13 cellular contexts compared by ENCODE assay signal in genomic region chrX:72760454-72760853, GRCh38. TPM values are rescaled to one million over a fixed set of nuclear protein-coding genes. Genes with fewer than 3 reads are reported as not detected.
"Had no signal": no experiment of that assay in that cellular context is flagged by ENCODE, and none has a peak within 500 bp of the region (broad histone marks: within the 10 kb centered on the region; RNA-seq: fewer than 3 reads in every experiment).

No MANE protein-coding gene starts in this region.

RNA-seq across cellular contexts. Expression of gene DMRTC1B, which starts 16.2 kb away (rescaled TPM):
- total RNA-seq: activated CD4-positive, alpha-beta memory T cell treated with anti-CD3 and anti-CD28 coated beads for 36 hours; activated CD4-positive, alpha-beta memory T cell treated with anti-CD3 and anti-CD28 coated beads, Interleukin-2, amount 10 ng/mL, durations not matched to agents 7 days and 5 days; activated CD4-positive, alpha-beta T cell treated with anti-CD3 and anti-CD28 coated beads, Interleukin-2, amount 10 ng/mL, durations not matched to agents 24 days and 14 days; activated CD8-positive, alpha-beta memory T cell treated with anti-CD3 and anti-CD28 coated beads for 36 hours; activated CD8-positive, alpha-beta memory T cell treated with anti-CD3 and anti-CD28 coated beads, Interleukin-2, amount 10 ng/mL, durations not matched to agents 7 days and 5 days; activated CD8-positive, alpha-beta T cell treated with anti-CD3 and anti-CD28 coated beads for 36 hours; T-helper 1 cell treated with Interleukin-12 subunit alpha and Interleukin-12 subunit beta and Interleukin-4 antibody, amounts not matched to agents 30 ng/mL and 1 ng/mL, for 36 hours; T-helper 2 cell treated with Interferon-gamma antibody and Interleukin-4, amounts not matched to agents 100 ng/mL and 5 ng/mL, for 36 hours had no signal

RNA-seq across cellular contexts. Expression of gene FAM236B, which starts 22.0 kb away (rescaled TPM):
- total RNA-seq: activated B cell treated with CpG ODN at 0.5 μM for 24 hours; activated CD4-positive, alpha-beta memory T cell treated with anti-CD3 and anti-CD28 coated beads for 36 hours; activated CD4-positive, alpha-beta memory T cell treated with anti-CD3 and anti-CD28 coated beads, Interleukin-2, amount 10 ng/mL, durations not matched to agents 7 days and 5 days; activated CD4-positive, alpha-beta T cell treated with anti-CD3 and anti-CD28 coated beads for 36 hours; activated CD4-positive, alpha-beta T cell treated with anti-CD3 and anti-CD28 coated beads, Interleukin-2, amount 10 ng/mL, durations not matched to agents 24 days and 14 days; activated CD4-positive, alpha-beta T cell treated with anti-CD3 and anti-CD28 coated beads, Interleukin-2, amount 10 ng/mL, durations not matched to agents 7 days and 5 days; activated CD8-positive, alpha-beta memory T cell treated with anti-CD3 and anti-CD28 coated beads for 36 hours; activated CD8-positive, alpha-beta memory T cell treated with anti-CD3 and anti-CD28 coated beads, Interleukin-2, amount 10 ng/mL, durations not matched to agents 7 days and 5 days; activated CD8-positive, alpha-beta T cell treated with anti-CD3 and anti-CD28 coated beads for 36 hours; activated CD8-positive, alpha-beta T cell treated with anti-CD3 and anti-CD28 coated beads, Interleukin-2, amount 10 ng/mL, durations not matched to agents 7 days and 5 days; T-helper 1 cell treated with Interleukin-12 subunit alpha and Interleukin-12 subunit beta and Interleukin-4 antibody, amounts not matched to agents 30 ng/mL and 1 ng/mL, for 36 hours; T-helper 17 cell; T-helper 2 cell treated with Interferon-gamma antibody and Interleukin-4, amounts not matched to agents 100 ng/mL and 5 ng/mL, for 36 hours had no signal

RNA-seq across cellular contexts. Expression of gene PHKA1, which starts 46.3 kb away (rescaled TPM):
- total RNA-seq: activated B cell treated with CpG ODN at 0.5 μM for 24 hours had no signal

RNA-seq across cellular contexts. Expression of gene FAM236D, which starts 47.6 kb away (rescaled TPM):
- total RNA-seq: activated B cell treated with CpG ODN at 0.5 μM for 24 hours; activated CD4-positive, alpha-beta memory T cell treated with anti-CD3 and anti-CD28 coated beads for 36 hours; activated CD4-positive, alpha-beta memory T cell treated with anti-CD3 and anti-CD28 coated beads, Interleukin-2, amount 10 ng/mL, durations not matched to agents 7 days and 5 days; activated CD4-positive, alpha-beta T cell treated with anti-CD3 and anti-CD28 coated beads for 36 hours; activated CD4-positive, alpha-beta T cell treated with anti-CD3 and anti-CD28 coated beads, Interleukin-2, amount 10 ng/mL, durations not matched to agents 24 days and 14 days; activated CD4-positive, alpha-beta T cell treated with anti-CD3 and anti-CD28 coated beads, Interleukin-2, amount 10 ng/mL, durations not matched to agents 7 days and 5 days; activated CD8-positive, alpha-beta memory T cell treated with anti-CD3 and anti-CD28 coated beads for 36 hours; activated CD8-positive, alpha-beta memory T cell treated with anti-CD3 and anti-CD28 coated beads, Interleukin-2, amount 10 ng/mL, durations not matched to agents 7 days and 5 days; activated CD8-positive, alpha-beta T cell treated with anti-CD3 and anti-CD28 coated beads for 36 hours; activated CD8-positive, alpha-beta T cell treated with anti-CD3 and anti-CD28 coated beads, Interleukin-2, amount 10 ng/mL, durations not matched to agents 7 days and 5 days; T-helper 1 cell treated with Interleukin-12 subunit alpha and Interleukin-12 subunit beta and Interleukin-4 antibody, amounts not matched to agents 30 ng/mL and 1 ng/mL, for 36 hours; T-helper 17 cell; T-helper 2 cell treated with Interferon-gamma antibody and Interleukin-4, amounts not matched to agents 100 ng/mL and 5 ng/mL, for 36 hours had no signal
